Comparison of ENCODE assay signal across 15 cellular contexts in genomic region chr1:113046569-113046968, GRCh38. TPM values are rescaled to one million over a fixed set of nuclear protein-coding genes. Genes with fewer than 3 reads are reported as not detected.
DNase-seq lines count a peak whose midpoint lies in the region; ATAC-seq and TF ChIP-seq lines count a peak whose summit lies in the region.
"Had no signal": no experiment of that assay in that cellular context is flagged by ENCODE, and none has a peak within 500 bp of the region (broad histone marks: within the 10 kb centered on the region; RNA-seq: fewer than 3 reads in every experiment).

No MANE protein-coding gene starts in this region.

- no peaks in the 10 kb centered on the region for H3K27me3 Mint-ChIP-seq in activated T-helper 1 cell treated with anti-CD3 and anti-CD28 coated beads, Interleukin-12 subunit alpha, Interleukin-12 subunit beta, Interleukin-2, Interleukin-4 antibody, amounts not matched to agents 30 ng/mL and 10 ng/mL and 1 ng/mL, durations not matched to agents 14 hours and 24 hours and 36 hours (ENCODE audit: insufficient read depth)

- peaks cover 27% of the 10 kb centered on the region for H3K27me3 ChIP-seq in neutrophil
- H3K27me3 ChIP-seq: body of pancreas, left lung had no signal

- no peak for DNase-seq in activated CD4-positive, CD25-positive, alpha-beta regulatory T cell treated with anti-CD3 and anti-CD28 coated beads, Interleukin-2, amount 50 U/mL, for 72 hours
- DNase-seq in NCI-H69 (lab: John Stamatoyannopoulos, UW): peak; percentile 14
- DNase-seq in activated T-helper 1 cell treated with anti-CD3 and anti-CD28 coated beads, Interleukin-12 subunit alpha, Interleukin-12 subunit beta, Interleukin-2, Interleukin-4 antibody, amounts not matched to agents 30 ng/mL and 10 ng/mL and 1 ng/mL, durations not matched to agents 14 hours and 24 hours and 36 hours (ENCODE audit: low spot score): peak; percentile 3
- DNase-seq in DMS79 treated with DMSO at 0.1 percent for 48 hours (lab: John Stamatoyannopoulos, UW): no peak
- DNase-seq in G401 (ENCODE audit: low spot score): no peak
- DNase-seq in SW480 (ENCODE audit: low spot score): no peak
- DNase-seq: activated CD8-positive, alpha-beta memory T cell treated with anti-CD3 and anti-CD28 coated beads, Interleukin-2, amount 50 U/mL, for 4 hours; body of pancreas; DMS53; left lung; NCI-H1694 treated with DMSO at 0.1 percent for 48 hours had no signal

- H3K36me3 Mint-ChIP-seq in activated T-helper 1 cell treated with anti-CD3 and anti-CD28 coated beads, Interleukin-12 subunit alpha, Interleukin-12 subunit beta, Interleukin-2, Interleukin-4 antibody, amounts not matched to agents 30 ng/mL and 10 ng/mL and 1 ng/mL, durations not matched to agents 14 hours and 24 hours and 36 hours (ENCODE audit: low read depth): no peaks in the 10 kb centered on the region

- no peak for TF ChIP-seq CTCF in neutrophil (IDR thresholded peaks at IDR 0.05)

- peaks cover 42% of the 10 kb centered on the region for H3K4me1 Mint-ChIP-seq in activated T-helper 1 cell treated with anti-CD3 and anti-CD28 coated beads, Interleukin-12 subunit alpha, Interleukin-12 subunit beta, Interleukin-2, Interleukin-4 antibody, amounts not matched to agents 30 ng/mL and 10 ng/mL and 1 ng/mL, durations not matched to agents 14 hours and 24 hours and 36 hours (ENCODE audit: low read depth)

- no peak overlapping the region for H3K4me3 Mint-ChIP-seq in activated T-helper 1 cell treated with anti-CD3 and anti-CD28 coated beads, Interleukin-12 subunit alpha, Interleukin-12 subunit beta, Interleukin-2, Interleukin-4 antibody, amounts not matched to agents 30 ng/mL and 10 ng/mL and 1 ng/mL, durations not matched to agents 14 hours and 24 hours and 36 hours

- in situ Hi-C loops in G401 (cut with HindIII; ENCODE audit: low sequenced_read_pairs): no loop called here

- H3K9me3 ChIP-seq in neutrophil: no peaks in the 10 kb centered on the region
- H3K9me3 ChIP-seq: body of pancreas, HAP-1, left lung had no signal

- peak overlapping the region; percentile 83 for H3K27ac ChIP-seq in neutrophil
- H3K27ac ChIP-seq: body of pancreas had no signal

- H3K4me3 ChIP-seq in neutrophil (ENCODE audit: low read depth in 1 of 2, low read length in 1 of 2): peak overlapping the region; percentile 9 to 36
- H3K4me3 ChIP-seq: body of pancreas, HAP-1, left lung had no signal

- H3K27ac Mint-ChIP-seq in activated T-helper 1 cell treated with anti-CD3 and anti-CD28 coated beads, Interleukin-12 subunit alpha, Interleukin-12 subunit beta, Interleukin-2, Interleukin-4 antibody, amounts not matched to agents 30 ng/mL and 10 ng/mL and 1 ng/mL, durations not matched to agents 14 hours and 24 hours and 36 hours: no peak overlapping the region

- intact Hi-C loops in activated T-helper 1 cell treated with anti-CD3 and anti-CD28 coated beads, Interleukin-12 subunit alpha, Interleukin-12 subunit beta, Interleukin-2, Interleukin-4 antibody, amounts not matched to agents 30 ng/mL and 10 ng/mL and 1 ng/mL, durations not matched to agents 14 hours and 24 hours and 36 hours (cut with micrococcal nuclease): loop anchor here (10.0 kb wide), 1 partner anchor 92 kb away; the partner anchor contains the start of gene SLC16A1

- H3K9me3 Mint-ChIP-seq in activated T-helper 1 cell treated with anti-CD3 and anti-CD28 coated beads, Interleukin-12 subunit alpha, Interleukin-12 subunit beta, Interleukin-2, Interleukin-4 antibody, amounts not matched to agents 30 ng/mL and 10 ng/mL and 1 ng/mL, durations not matched to agents 14 hours and 24 hours and 36 hours: no peaks in the 10 kb centered on the region

- H3K36me3 ChIP-seq in neutrophil: no peaks in the 10 kb centered on the region
- H3K36me3 ChIP-seq: HAP-1, left lung had no signal

- peaks cover 50 to 55% of the 10 kb centered on the region in 2 experiments for H3K4me1 ChIP-seq in neutrophil (ENCODE audit: control insufficient read depth in 1 of 2, insufficient read depth in 1 of 2, low read depth in 1 of 2, low read length in 1 of 2)
- H3K4me1 ChIP-seq: body of pancreas had no signal

- peak; percentile 63 to 77 for ATAC-seq in activated CD4-positive, CD25-positive, alpha-beta regulatory T cell treated with anti-CD3 and anti-CD28 coated beads, Interleukin-2, amount 50 U/mL, for 24 hours
- ATAC-seq: body of pancreas, HepG2, left lung had no signal

RNA-seq across cellular contexts. Expression of gene LRIG2, which starts 26.4 kb away (rescaled TPM):
- total RNA-seq in activated T-helper 1 cell treated with anti-CD3 and anti-CD28 coated beads, Interleukin-12 subunit alpha, Interleukin-12 subunit beta, Interleukin-2, Interleukin-4 antibody, amounts not matched to agents 30 ng/mL and 10 ng/mL and 1 ng/mL, durations not matched to agents 14 hours and 24 hours and 36 hours: 11.2 and 12.3 TPM in 2 replicates
- total RNA-seq in G401 (2014; rRNA removed; shearing (Covaris generic)): 5.4 and 5.7 TPM in 2 replicates

Comparison
In these comparisons a context has a peak if more than half of its experiments do, and no peak if none do; other contexts are left out.
1. DNase-seq: peak in NCI-H69 (single experiment) and activated T-helper 1 cell treated with anti-CD3 and anti-CD28 coated beads, Interleukin-12 subunit alpha, Interleukin-12 subunit beta, Interleukin-2, Interleukin-4 antibody, amounts not matched to agents 30 ng/mL and 10 ng/mL and 1 ng/mL, durations not matched to agents 14 hours and 24 hours and 36 hours (single experiment); none in activated CD4-positive, CD25-positive, alpha-beta regulatory T cell treated with anti-CD3 and anti-CD28 coated beads, Interleukin-2, amount 50 U/mL, for 72 hours (single experiment), DMS79 treated with DMSO at 0.1 percent for 48 hours (single experiment), G401 (single experiment) and SW480 (single experiment).